In the genomic region with DNA sequence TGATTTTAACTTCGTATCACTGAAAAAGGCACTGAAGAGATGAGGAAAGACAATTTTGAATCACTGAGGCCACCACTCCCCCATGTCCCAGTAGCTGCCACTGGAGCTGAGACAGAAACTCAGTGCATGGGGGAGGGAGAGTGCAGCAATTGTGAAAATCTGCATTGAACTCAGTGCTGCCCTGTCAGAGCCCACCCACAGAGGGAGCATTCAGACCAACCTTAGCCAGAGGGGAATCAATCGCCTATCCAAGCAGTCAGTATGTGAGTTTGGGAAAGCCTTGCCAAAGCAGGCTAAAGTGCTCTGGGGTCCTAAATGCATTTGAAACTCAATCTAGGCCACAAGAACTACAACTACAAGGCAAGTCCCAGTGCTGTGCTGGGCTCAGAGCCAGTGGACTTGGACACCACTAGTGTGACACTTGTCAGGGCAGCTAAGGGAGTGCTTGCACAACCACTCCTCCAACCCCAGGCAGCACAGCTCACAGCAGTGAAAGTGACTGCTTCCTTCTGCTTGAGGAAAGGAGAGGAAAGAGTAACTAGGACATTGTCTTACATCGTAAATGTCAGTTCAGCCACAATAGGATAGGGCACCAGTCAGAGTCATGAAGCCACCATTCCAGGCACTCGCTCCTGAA, we compare ENCODE assay signal across 29 cellular contexts. TPM values are rescaled to one million over a fixed set of nuclear protein-coding genes. Genes with fewer than 3 reads are reported as not detected.
DNase-seq lines count a peak whose midpoint lies in the region; ATAC-seq, FAIRE-seq and TF ChIP-seq lines count a peak whose summit lies in the region.
"Had no signal": no experiment of that assay in that cellular context is flagged by ENCODE, and none has a peak within 500 bp of the region (broad histone marks: within the 10 kb centered on the region; RNA-seq: fewer than 3 reads in every experiment).

No MANE protein-coding gene starts in this region.

- no peak for TF ChIP-seq RAD21 in HepG2 (CRISPR knock-in tag; IDR thresholded peaks at IDR 0.05)

- H3K4me1 ChIP-seq in HepG2 (ENCODE audit: insufficient read depth, low read length) (no peaks in the 10 kb centered on the region), right lobe of liver (no peaks in the 10 kb centered on the region), iPS DF 6.9 (ENCODE audit: control insufficient read depth, insufficient read depth, low read length) (0 out of 2 replicates have a peak, but pooled peaks cover 1% of the 10 kb centered on the region)
- H3K4me1 ChIP-seq: A549, ascending aorta, thyroid gland had no signal

- TF ChIP-seq EP300 in HepG2 (IDR thresholded peaks at IDR 0.05; ENCODE audit: low read depth in 2 of 2, low read length in 2 of 2) = no peak
- TF ChIP-seq EP300 in HepG2 (CRISPR knock-in tag; IDR thresholded peaks at IDR 0.05; ENCODE audit: borderline replicate concordance) = no peak

- H3K27me3 ChIP-seq in HepG2 (ENCODE audit: control insufficient read depth in 1 of 2, insufficient read depth in 2 of 2, low read length in 2 of 2) = no peaks in the 10 kb centered on the region
- H3K27me3 ChIP-seq in right lobe of liver = no peaks in the 10 kb centered on the region
- no peaks in the 10 kb centered on the region for H3K27me3 ChIP-seq in iPS DF 6.9 (ENCODE audit: control insufficient read depth, insufficient read depth, low read length)
- H3K27me3 ChIP-seq: ascending aorta, thyroid gland had no signal

- intact Hi-C loops in HepG2 (cut with micrococcal nuclease; ENCODE audit: unreplicated experiment) (no loop called here), right lobe of liver (cut with DNase I) (no loop called here)

- H3K79me2 ChIP-seq in HepG2 (ENCODE audit: insufficient read depth, low read length) = no peaks in the 10 kb centered on the region

- H3K4me2 ChIP-seq in HepG2 (ENCODE audit: low read depth, low read length) = no peak overlapping the region
- H3K4me2 ChIP-seq: A549 had no signal

- no peak overlapping the region for H3K27ac ChIP-seq in HepG2 (ENCODE audit: extremely low read length, insufficient read depth, low read length)
- no peak overlapping the region for H3K27ac ChIP-seq in right lobe of liver
- no peak overlapping the region for H3K27ac ChIP-seq in iPS DF 6.9 (ENCODE audit: low read length)
- H3K27ac ChIP-seq: A549, ascending aorta, C4-2B, thyroid gland, VCaP had no signal

- CTCF ChIA-PET in HepG2 (lab: Yijun Ruan, JAX; ENCODE audit: low intra/inter-chr PET ratio, low total read pairs) = no interaction called here

- H3K4me3 ChIP-seq in HepG2 (replicated peaks in 1 of 3; ENCODE audit: insufficient read depth in 1 of 3, low read depth in 2 of 3, low read length in 3 of 3) = no peak overlapping the region
- no peak overlapping the region for H3K4me3 ChIP-seq in right lobe of liver
- H3K4me3 ChIP-seq in iPS DF 6.9 (ENCODE audit: low read length) = no peak overlapping the region
- H3K4me3 ChIP-seq: A549, ascending aorta, thyroid gland had no signal

- WGBS in HepG2 (ENCODE audit: low lambda C conversion rate) = 22% methylated on average over 4 of the region's 4 CpGs
- 54% methylated on average over 3 of the region's 4 CpGs for WGBS in right lobe of liver (ENCODE audit: insufficient coverage, low coverage, low lambda C conversion rate, missing lambda C conversion rate)
- WGBS in iPS DF 6.9 (ENCODE audit: insufficient coverage, insufficient read length) = no CpG with 5 or more reads among the region's 4 CpGs

- no TSS peak for BruUV-seq in HepG2 (replicated peaks; lab: Mats Ljungman, UMichigan)

- no peaks in the 10 kb centered on the region for H3K36me3 ChIP-seq in HepG2 (replicated peaks in 1 of 2; ENCODE audit: control insufficient read depth in 1 of 2, insufficient read depth in 2 of 2, low read length in 2 of 2)
- no peaks in the 10 kb centered on the region for H3K36me3 ChIP-seq in right lobe of liver
- H3K36me3 ChIP-seq in iPS DF 6.9 (ENCODE audit: control insufficient read depth, insufficient read depth, low read length) = no peaks in the 10 kb centered on the region
- H3K36me3 ChIP-seq: ascending aorta, thyroid gland had no signal

- H2AFZ ChIP-seq in HepG2 (ENCODE audit: low read length) = no peak overlapping the region

- in situ Hi-C loops in HepG2 (cut with HindIII; ENCODE audit: extremely low pct_ligation_motif_present, low pct_unique_long_range_greater_than_20kb) = no loop called here

- TF ChIP-seq POLR2A in HepG2 (IDR thresholded peaks at IDR 0.05; ENCODE audit: insufficient read depth in 1 of 2, low read depth in 2 of 2, low read length in 2 of 2) (no peak), right lobe of liver (IDR thresholded peaks at IDR 0.05) (no peak)

- no peaks in the 10 kb centered on the region for H4K20me1 ChIP-seq in HepG2 (ENCODE audit: insufficient read depth, low read length)

- FAIRE-seq in HepG2 (lab: Jason Lieb, UNC) = no peak
- FAIRE-seq: A549, H54 had no signal

- ATAC-seq in HepG2 (peak; percentile 88), right lobe of liver (no peak), GM21576 (IDR thresholded peaks at IDR 0.05; ENCODE audit: unreplicated experiment) (no peak), GM18861 (IDR thresholded peaks at IDR 0.05; ENCODE audit: unreplicated experiment) (no peak)
- ATAC-seq: A549; effector memory CD8-positive, alpha-beta T cell; stimulated activated memory B cell treated with anti-CD40 and anti-IgM and Interleukin-4, amounts not matched to agents 10 μg/mL and 1 μg/mL and 100 μg/mL, for 72 hours had no signal

- POLR2A ChIA-PET in HepG2 (lab: Yijun Ruan, JAX) = no interaction called here

- DNase-seq in HepG2 (ENCODE audit: low spot score) = peak; percentile 16
- DNase-seq in right lobe of liver = no peak
- DNase-seq in SIG-M5 (lab: John Stamatoyannopoulos, UW) = peak; percentile 37
- DNase-seq in iPS DF 6.9 (ENCODE audit: low read depth, low spot score) = peak; percentile 33
- DNase-seq in AG20443 (ENCODE audit: low spot score) = no peak
- DNase-seq in NCI-H128 (lab: John Stamatoyannopoulos, UW; ENCODE audit: unreplicated experiment) = no peak
- DNase-seq: activated CD4-positive, alpha-beta T cell treated with anti-CD3 and anti-CD28 coated beads, Interleukin-2, amount 50 U/mL, for 48 hours; activated naive CD4-positive, alpha-beta T cell treated with anti-CD3 and anti-CD28 coated beads, Interleukin-2, amount 10 ng/mL, durations not matched to agents 7 days and 5 days; activated T-cell treated with anti-CD3 and anti-CD28 coated beads, Interleukin-2, amount 50 U/mL, for 1 hour; cerebellar nuclear complex; DMS79 treated with DMSO at 0.1 percent for 48 hours; effector memory CD8-positive, alpha-beta T cell; mesenchymal stem cell; NCI-H774; RPMI8226; T-helper 1 cell; thyroid gland had no signal

- H3K9me3 ChIP-seq in HepG2 (ENCODE audit: low read length) (no peaks in the 10 kb centered on the region), right lobe of liver (no peaks in the 10 kb centered on the region), iPS DF 6.9 (ENCODE audit: control insufficient read depth, insufficient read depth, low read length) (no peaks in the 10 kb centered on the region; the same call in 1 of the 2 replicates)
- H3K9me3 ChIP-seq: A549, ascending aorta, thyroid gland had no signal

- peak; percentile 37; the same call in 1 of the 2 replicates for TF ChIP-seq CTCF in HepG2 (CRISPR knock-in tag; IDR thresholded peaks at IDR 0.05)
- TF ChIP-seq CTCF in right lobe of liver (IDR thresholded peaks at IDR 0.05) = no peak

- no peak overlapping the region for H3K9ac ChIP-seq in HepG2 (ENCODE audit: insufficient read depth, low read depth, low read length)

RNA-seq across cellular contexts. Expression of a gene that starts 13.3 kb away (rescaled TPM):
- not detected in 2 replicates for total RNA-seq in HepG2 (2016; rRNA removed; fragmentation: Illumina TruSeq; extraction: Trizol)
- total RNA-seq in HepG2 (2016; cell fraction: cytosol; rRNA removed; fragmentation: Illumina TruSeq; extraction: Trizol; ENCODE audit: low read depth) = not detected in 2 replicates
- not detected in 2 replicates for total RNA-seq in HepG2 (2016; cell fraction: insoluble cytoplasmic fraction; rRNA removed; fragmentation: Illumina TruSeq; extraction: Trizol)
- not detected in 2 replicates for total RNA-seq in HepG2 (2016; cell fraction: membrane; rRNA removed; fragmentation: Illumina TruSeq; extraction: Trizol)
- total RNA-seq in HepG2 (2016; cell fraction: nucleus; rRNA removed; fragmentation: Illumina TruSeq; extraction: Trizol) = not detected in 2 replicates
- not detected in 2 replicates for polyA plus RNA-seq in HepG2 (2011; rRNA removed)
- polyA plus RNA-seq in HepG2 (2011; cell fraction: cytosol; rRNA removed) = not detected in 2 replicates
- not detected in 2 replicates for polyA plus RNA-seq in HepG2 (2011; cell fraction: nucleus; rRNA removed)
- polyA plus RNA-seq in HepG2 (2012) = not detected in 2 replicates
- not detected in 2 replicates for polyA plus RNA-seq in HepG2 (2016; cell fraction: cytosol; fragmentation: Illumina TruSeq; extraction: Trizol; ENCODE audit: low read depth)
- polyA plus RNA-seq in HepG2 (2016; cell fraction: insoluble cytoplasmic fraction; fragmentation: Illumina TruSeq; extraction: Trizol; ENCODE audit: low read depth) = not detected in 2 replicates
- polyA plus RNA-seq in HepG2 (2016; cell fraction: membrane; fragmentation: Illumina TruSeq; extraction: Trizol; ENCODE audit: low read depth) = not detected in 2 replicates
- not detected in 2 replicates for polyA plus RNA-seq in HepG2 (2016; cell fraction: nucleus; fragmentation: Illumina TruSeq; extraction: Trizol; ENCODE audit: insufficient read depth, low read depth)
- not detected in 2 replicates for polyA minus RNA-seq in HepG2 (2011; rRNA and poly(A)+ RNA removed; ENCODE audit: low replicate concordance)
- polyA minus RNA-seq in HepG2 (2011; cell fraction: cytosol; rRNA and poly(A)+ RNA removed) = not detected in 2 replicates
- not detected in 2 replicates for polyA minus RNA-seq in HepG2 (2011; cell fraction: nucleus; rRNA and poly(A)+ RNA removed)
- 1 to 10 TPM in 2 of 6 experiments, not detected in 4; 1.0 to 1.1 TPM for total RNA-seq in right lobe of liver
- total RNA-seq: ascending aorta, fibroblast of lung, HT-29, kidney epithelial cell, renal cortical epithelial cell, thyroid gland had no signal
- polyA plus RNA-seq: A549, fibroblast of lung had no signal

RNA-seq across cellular contexts. Expression of a gene that starts 50.8 kb away (rescaled TPM):
- total RNA-seq in HepG2 (2016; rRNA removed; fragmentation: Illumina TruSeq; extraction: Trizol) (0.69 TPM in 2 replicates), right lobe of liver (1 to 10 TPM in 2 of 6 experiments, under 1 TPM in 3, not detected in 1; 0.29 to 1.7 (median 0.81) TPM)
- total RNA-seq in HepG2 (2016; cell fraction: cytosol; rRNA removed; fragmentation: Illumina TruSeq; extraction: Trizol; ENCODE audit: low read depth) = 0.35 and 0.40 TPM in 2 replicates
- 0.26 and 0.27 TPM in 2 replicates for total RNA-seq in HepG2 (2016; cell fraction: insoluble cytoplasmic fraction; rRNA removed; fragmentation: Illumina TruSeq; extraction: Trizol)
- total RNA-seq in HepG2 (2016; cell fraction: membrane; rRNA removed; fragmentation: Illumina TruSeq; extraction: Trizol) = 0.52 TPM in 1 of 2 replicates, not detected in the other
- total RNA-seq in HepG2 (2016; cell fraction: nucleus; rRNA removed; fragmentation: Illumina TruSeq; extraction: Trizol) = 0.59 TPM in 1 of 2 replicates, not detected in the other
- not detected in 2 replicates for polyA plus RNA-seq in HepG2 (2011; rRNA removed)
- not detected in 2 replicates for polyA plus RNA-seq in HepG2 (2011; cell fraction: cytosol; rRNA removed)
- not detected in 2 replicates for polyA plus RNA-seq in HepG2 (2011; cell fraction: nucleus; rRNA removed)
- polyA plus RNA-seq in HepG2 (2012) = not detected in 2 replicates
- polyA plus RNA-seq in HepG2 (2016; cell fraction: cytosol; fragmentation: Illumina TruSeq; extraction: Trizol; ENCODE audit: low read depth) = 0.64 and 1.1 TPM in 2 replicates
- polyA plus RNA-seq in HepG2 (2016; cell fraction: insoluble cytoplasmic fraction; fragmentation: Illumina TruSeq; extraction: Trizol; ENCODE audit: low read depth) = 0.97 and 1.9 TPM in 2 replicates
- 0.56 and 0.82 TPM in 2 replicates for polyA plus RNA-seq in HepG2 (2016; cell fraction: membrane; fragmentation: Illumina TruSeq; extraction: Trizol; ENCODE audit: low read depth)
- polyA plus RNA-seq in HepG2 (2016; cell fraction: nucleus; fragmentation: Illumina TruSeq; extraction: Trizol; ENCODE audit: insufficient read depth, low read depth) = 1.7 and 3.1 TPM in 2 replicates
- polyA minus RNA-seq in HepG2 (2011; rRNA and poly(A)+ RNA removed; ENCODE audit: low replicate concordance) = not detected in 2 replicates
- not detected in 2 replicates for polyA minus RNA-seq in HepG2 (2011; cell fraction: cytosol; rRNA and poly(A)+ RNA removed)
- polyA minus RNA-seq in HepG2 (2011; cell fraction: nucleus; rRNA and poly(A)+ RNA removed) = not detected in 2 replicates
- total RNA-seq: ascending aorta, fibroblast of lung, HT-29, kidney epithelial cell, renal cortical epithelial cell, thyroid gland had no signal
- polyA plus RNA-seq: A549, fibroblast of lung had no signal

Comparison
In these comparisons a context has a peak if more than half of its experiments do, and no peak if none do; other contexts are left out.
1. DNase-seq: peak in HepG2 (single experiment), SIG-M5 (single experiment) and iPS DF 6.9 (single experiment); none in right lobe of liver (0 of 3), AG20443 (single experiment) and NCI-H128 (single experiment).